Comparison of ENCODE assay signal across 8 cellular contexts in the genomic region with DNA sequence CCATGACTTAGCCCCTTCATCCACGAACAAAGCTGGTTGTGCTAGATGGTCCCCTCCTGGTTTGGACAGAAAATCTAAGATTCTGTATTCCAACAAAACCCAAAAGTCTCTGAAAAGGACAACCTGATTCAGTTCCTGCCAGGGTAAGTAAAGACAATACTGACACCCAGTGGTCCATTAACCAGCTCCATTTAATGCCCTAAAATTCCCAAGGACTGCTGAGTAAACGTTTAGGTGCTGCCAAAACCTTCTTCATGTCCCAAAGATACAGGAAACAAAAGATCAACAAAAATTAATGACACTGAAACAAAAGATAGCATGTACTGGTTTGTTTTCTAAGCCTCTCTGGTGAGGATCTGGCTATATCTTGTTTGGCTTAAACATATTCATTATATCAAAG. TPM values are rescaled to one million over a fixed set of nuclear protein-coding genes. Genes with fewer than 3 reads are reported as not detected.
DNase-seq lines count a peak whose midpoint lies in the region; ATAC-seq and TF ChIP-seq lines count a peak whose summit lies in the region.

No MANE protein-coding gene starts in this region.

- no peaks in the 10 kb centered on the region for H3K36me3 ChIP-seq in adrenal gland (replicated peaks in 1 of 2)
- no peaks in the 10 kb centered on the region for H3K36me3 ChIP-seq in liver (ENCODE audit: control insufficient read depth in 4 of 4, insufficient read depth in 3 of 4, low read depth in 1 of 4, low read length in 3 of 4)

- H3K9ac ChIP-seq in liver (ENCODE audit: low read depth in 1 of 2, low read length in 2 of 2), result no peak overlapping the region

- TF ChIP-seq CTCF in AG09319 (IDR thresholded peaks at IDR 0.05; ENCODE audit: low read depth, low read length) (peak; percentile 61), adrenal gland (IDR thresholded peaks at IDR 0.05) (peak; percentile 13 to 57 (median 50)), liver (IDR thresholded peaks at IDR 0.05; ENCODE audit: low read depth, low read length, missing input control) (peak; percentile 50)

- peak; percentile 23 for DNase-seq in AG09319 (ENCODE audit: extremely low read depth, low read depth)
- DNase-seq in LHCN-M2 (ENCODE audit: low read depth), result peak; percentile 21
- DNase-seq in adrenal gland, result peak in 5 of 7 donors; percentile 9 to 23 (median 17)
- no peak for DNase-seq in posterior cingulate gyrus
- DNase-seq in stimulated activated effector memory CD8-positive, alpha-beta T cell treated with anti-CD3 and anti-CD28 coated beads, Interleukin-12 subunit alpha, Interleukin-12 subunit beta, amount 100 ng/mL, for 72 hours (ENCODE audit: low spot score in 2 of 2), result no peak

- H3K4me3 ChIP-seq in adrenal gland (no peak overlapping the region), liver (ENCODE audit: low read depth in 1 of 3, low read length in 3 of 3) (no peak overlapping the region)

- TF ChIP-seq POLR2A in adrenal gland (IDR thresholded peaks at IDR 0.05), result no peak

- H3K9me3 ChIP-seq in adrenal gland (replicated peaks in 1 of 3) (no peaks in the 10 kb centered on the region), liver (ENCODE audit: control insufficient read depth in 4 of 4, low read length in 3 of 4) (no peaks in the 10 kb centered on the region)

- H3K4me3 Mint-ChIP-seq in stimulated activated effector memory CD8-positive, alpha-beta T cell treated with anti-CD3 and anti-CD28 coated beads, Interleukin-12 subunit alpha, Interleukin-12 subunit beta, amount 100 ng/mL, for 72 hours, result no peak overlapping the region

- H3K4me1 Mint-ChIP-seq in stimulated activated effector memory CD8-positive, alpha-beta T cell treated with anti-CD3 and anti-CD28 coated beads, Interleukin-12 subunit alpha, Interleukin-12 subunit beta, amount 100 ng/mL, for 72 hours, result peaks cover 5% of the 10 kb centered on the region

- 6 to 26% (median 19%) methylated on average over 2 of the region's 2 CpGs for WGBS in adrenal gland, 4 donors
- WGBS in liver, result 19% methylated on average over 2 of the region's 2 CpGs

- no peak overlapping the region for H3K27ac Mint-ChIP-seq in stimulated activated effector memory CD8-positive, alpha-beta T cell treated with anti-CD3 and anti-CD28 coated beads, Interleukin-12 subunit alpha, Interleukin-12 subunit beta, amount 100 ng/mL, for 72 hours

- peaks cover 6% of the 10 kb centered on the region for H3K9me3 Mint-ChIP-seq in stimulated activated effector memory CD8-positive, alpha-beta T cell treated with anti-CD3 and anti-CD28 coated beads, Interleukin-12 subunit alpha, Interleukin-12 subunit beta, amount 100 ng/mL, for 72 hours

- TF ChIP-seq RAD21 in liver (IDR thresholded peaks at IDR 0.05), result peak; percentile 76 to 80

- H3K27me3 ChIP-seq in adrenal gland, result no peaks in the 10 kb centered on the region
- H3K27me3 ChIP-seq in liver (ENCODE audit: control insufficient read depth in 4 of 4, insufficient read depth in 4 of 4, low read length in 3 of 4), result no peaks in the 10 kb centered on the region

- no peaks in the 10 kb centered on the region for H3K4me1 ChIP-seq in adrenal gland (replicated peaks in 1 of 2)
- no peaks in the 10 kb centered on the region for H3K4me1 ChIP-seq in liver (ENCODE audit: control insufficient read depth in 4 of 4, insufficient read depth in 4 of 4, low read length in 3 of 4)

- no peaks in the 10 kb centered on the region for H3K36me3 Mint-ChIP-seq in stimulated activated effector memory CD8-positive, alpha-beta T cell treated with anti-CD3 and anti-CD28 coated beads, Interleukin-12 subunit alpha, Interleukin-12 subunit beta, amount 100 ng/mL, for 72 hours

- intact Hi-C loops in adrenal gland (cut with DNase I) (loop anchor here (10.0 kb wide), 2 partner anchors 880 to 1680 kb away; no protein-coding TSS in a partner anchor), posterior cingulate gyrus (cut with DNase I) (loop anchor here (1.0 to 10.0 kb wide), 4 partner anchors 880 to 1850 kb away; no protein-coding TSS in a partner anchor)

- no peak overlapping the region for H3K27ac ChIP-seq in adrenal gland
- H3K27ac ChIP-seq in liver (ENCODE audit: low read depth in 1 of 2, low read length in 2 of 2), result no peak overlapping the region

- ATAC-seq in stimulated activated effector memory CD8-positive, alpha-beta T cell treated with anti-CD3 and anti-CD28 coated beads, Interleukin-12 subunit alpha, Interleukin-12 subunit beta, amount 100 ng/mL, for 72 hours, result no peak
- ATAC-seq in HG02884 (IDR thresholded peaks at IDR 0.05; ENCODE audit: unreplicated experiment), result no peak
- no peak for ATAC-seq in GM21367 (IDR thresholded peaks at IDR 0.05; ENCODE audit: unreplicated experiment)

TF ChIP-seq in liver, 16 proteins besides CTCF, POLR2A, EP300 and RAD21:
- TF ChIP-seq FOXA1 (IDR thresholded peaks at IDR 0.05), result no peak
- no peak for TF ChIP-seq EGR1 (IDR thresholded peaks at IDR 0.05; ENCODE audit: low read depth in 2 of 2)
- no peak for TF ChIP-seq HNF4G (IDR thresholded peaks at IDR 0.05)
- TF ChIP-seq YY1 (IDR thresholded peaks at IDR 0.05), result no peak
- TF ChIP-seq, protein P1, sequence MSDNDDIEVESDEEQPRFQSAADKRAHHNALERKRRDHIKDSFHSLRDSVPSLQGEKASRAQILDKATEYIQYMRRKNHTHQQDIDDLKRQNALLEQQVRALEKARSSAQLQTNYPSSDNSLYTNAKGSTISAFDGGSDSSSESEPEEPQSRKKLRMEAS (IDR thresholded peaks at IDR 0.05), result no peak

RNA-seq across cellular contexts. Expression of a gene that starts 25.3 kb away (rescaled TPM):
- 0.06 TPM in 1 of 2 replicates, not detected in the other for total RNA-seq in LHCN-M2 (2014; rRNA removed)
- polyA plus RNA-seq in LHCN-M2 (2012), result not detected
- total RNA-seq in adrenal gland, result under 1 TPM in 1 of 8 donors, not detected in 7; 0.14 TPM
- under 1 TPM in 1 of 3 donors, not detected in 2; 0.15 TPM for polyA plus RNA-seq in adrenal gland
- total RNA-seq in liver, result not detected
- polyA plus RNA-seq in liver, result not detected

Comparison
In these comparisons a context has a peak if more than half of its experiments do, and no peak if none do; other contexts are left out.
1. DNase-seq: peak in AG09319 (single experiment), LHCN-M2 (single experiment) and adrenal gland (5 of 7); none in posterior cingulate gyrus (0 of 10) and stimulated activated effector memory CD8-positive, alpha-beta T cell treated with anti-CD3 and anti-CD28 coated beads, Interleukin-12 subunit alpha, Interleukin-12 subunit beta, amount 100 ng/mL, for 72 hours (0 of 2).
2. Peak in every context shown above with its lines, with median percentiles within 50 percentile points of each other: CTCF ChIP-seq.